ENCODE assay signal across 27 cellular contexts in genomic region chr15:73047882-73048281, GRCh38.
"Had no signal": no experiment of that assay in that cellular context is flagged by ENCODE, and none has a peak within 500 bp of the region (broad histone marks: within the 10 kb centered on the region; RNA-seq: fewer than 3 reads in every experiment).

No MANE protein-coding gene starts in this region.

- H3K36me3 ChIP-seq: colonic mucosa, esophagus muscularis mucosa, esophagus squamous epithelium, gastrocnemius medialis, gastroesophageal sphincter, heart left ventricle, heart right ventricle had no signal

- H3K27ac ChIP-seq: colonic mucosa, coronary artery, epithelial cell of prostate, esophagus muscularis mucosa, esophagus squamous epithelium, foreskin keratinocyte, gastrocnemius medialis, gastroesophageal sphincter, heart left ventricle, heart right ventricle had no signal

- H3K9me3 Mint-ChIP-seq: dendritic cell treated with granulocyte-macrophage colony-stimulating factor and Interleukin-4, amounts not matched to agents 40 ng/mL and 50 ng/mL, for 4 days; effector memory CD8-positive, alpha-beta T cell had no signal

- H3K27me3 ChIP-seq: colonic mucosa, dorsolateral prefrontal cortex, esophagus muscularis mucosa, gastrocnemius medialis, gastroesophageal sphincter had no signal

- ATAC-seq: effector memory CD8-positive, alpha-beta T cell; esophagus mucosa; foreskin keratinocyte; gastrocnemius medialis; gastroesophageal sphincter; heart left ventricle; heart right ventricle had no signal

- H3K9me3 ChIP-seq: colonic mucosa, esophagus muscularis mucosa, esophagus squamous epithelium, gastrocnemius medialis, gastroesophageal sphincter, heart left ventricle, heart right ventricle had no signal

- H3K4me3 Mint-ChIP-seq: dendritic cell treated with granulocyte-macrophage colony-stimulating factor and Interleukin-4, amounts not matched to agents 40 ng/mL and 50 ng/mL, for 4 days; effector memory CD8-positive, alpha-beta T cell had no signal

- H3K4me1 ChIP-seq: colonic mucosa, foreskin keratinocyte had no signal

- H3K27ac Mint-ChIP-seq: dendritic cell treated with granulocyte-macrophage colony-stimulating factor and Interleukin-4, amounts not matched to agents 40 ng/mL and 50 ng/mL, for 4 days; effector memory CD8-positive, alpha-beta T cell had no signal

- DNase-seq: colonic mucosa; cortex of kidney; dermis blood vessel endothelial cell; dorsolateral prefrontal cortex; effector CD4-positive, alpha-beta T cell; effector CD8-positive, alpha-beta T cell; effector memory CD4-positive, alpha-beta T cell; effector memory CD8-positive, alpha-beta T cell; endodermal cell; erythroblast; esophagus squamous epithelium; foreskin fibroblast; foreskin keratinocyte; foreskin melanocyte; gastrocnemius medialis; glutamatergic neuron; head of caudate nucleus; heart left ventricle; heart right ventricle had no signal

- H3K4me3 ChIP-seq: colonic mucosa, coronary artery, dorsolateral prefrontal cortex, esophagus muscularis mucosa, esophagus squamous epithelium, gastrocnemius medialis, gastroesophageal sphincter, heart left ventricle, heart right ventricle had no signal

- FAIRE-seq: colon, endothelial cell of umbilical vein had no signal
